In genomic region chr9:136644593-136645342, GRCh38 we compare ENCODE assay signal across 8 cellular contexts. TPM values are rescaled to one million over a fixed set of nuclear protein-coding genes. Genes with fewer than 3 reads are reported as not detected.
DNase-seq lines count a peak whose midpoint lies in the region; ATAC-seq, FAIRE-seq and TF ChIP-seq lines count a peak whose summit lies in the region.

No MANE protein-coding gene starts in this region.

- H3K36me3 ChIP-seq in HUES48 (ENCODE audit: control insufficient read depth, insufficient read depth, low read length) (no peaks in the 10 kb centered on the region), right lobe of liver (no peaks in the 10 kb centered on the region)

- no peaks in the 10 kb centered on the region for H3K27me3 ChIP-seq in HUES48 (ENCODE audit: control insufficient read depth, insufficient read depth, low read length)
- H3K27me3 ChIP-seq in right lobe of liver: no peaks in the 10 kb centered on the region

- FAIRE-seq in D721Med (lab: Jason Lieb, UNC): no peak

- H3K4me3 Mint-ChIP-seq in activated B cell treated with CpG ODN at 0.5 μM for 24 hours: no peak overlapping the region

- no peaks in the 10 kb centered on the region for H3K36me3 Mint-ChIP-seq in activated B cell treated with CpG ODN at 0.5 μM for 24 hours (ENCODE audit: low read depth)

- no peak for TF ChIP-seq POLR2A in right lobe of liver (IDR thresholded peaks at IDR 0.05)

- H3K9me3 ChIP-seq in HUES48 (ENCODE audit: control insufficient read depth, insufficient read depth, low read length) (no peaks in the 10 kb centered on the region), right lobe of liver (no peaks in the 10 kb centered on the region)

- peak; percentile 69 for TF ChIP-seq CTCF in D721Med (IDR thresholded peaks at IDR 0.05; ENCODE audit: insufficient read depth, missing control alignments)
- peak; percentile 24 for TF ChIP-seq CTCF in activated B cell treated with CpG ODN at 0.5 μM for 24 hours (IDR thresholded peaks at IDR 0.05)
- peak; percentile 78 to 83 (median 82) for TF ChIP-seq CTCF in right lobe of liver (IDR thresholded peaks at IDR 0.05)

- H3K4me1 ChIP-seq in HUES48 (ENCODE audit: control insufficient read depth, insufficient read depth, low read length): no peaks in the 10 kb centered on the region
- H3K4me1 ChIP-seq in right lobe of liver: peaks cover 0 to 11% (median 4%) of the 10 kb centered on the region in 4 donors

- peaks cover 25% of the 10 kb centered on the region for H3K4me1 Mint-ChIP-seq in activated B cell treated with CpG ODN at 0.5 μM for 24 hours

- ATAC-seq in activated B cell treated with CpG ODN at 0.5 μM for 24 hours (ENCODE audit: low read depth) (peak; percentile 97), right lobe of liver (peak; percentile 69 to 82 (median 82))

- H3K9me3 Mint-ChIP-seq in activated B cell treated with CpG ODN at 0.5 μM for 24 hours: no peaks in the 10 kb centered on the region

- no peak overlapping the region for H3K9ac ChIP-seq in HUES48 (ENCODE audit: low read depth, low read length)

- peak overlapping the region; percentile 45 for H3K4me3 ChIP-seq in HUES48 (ENCODE audit: low read depth, low read length)
- peak overlapping the region in 2 of 3 donors; percentile 31 to 38 for H3K4me3 ChIP-seq in right lobe of liver

- H3K27me3 Mint-ChIP-seq in activated B cell treated with CpG ODN at 0.5 μM for 24 hours: peaks cover 20% of the 10 kb centered on the region

- CTCF ChIA-PET in activated B cell treated with CpG ODN at 0.5 μM for 24 hours (lab: Charles Lee): no interaction called here

- H3K27ac ChIP-seq in HUES48 (ENCODE audit: low read depth, low read length) (no peak overlapping the region), right lobe of liver (peak overlapping the region; percentile 40 to 87 (median 60))

- 0% methylated on average over 11 of the region's 30 CpGs for WGBS in right lobe of liver (ENCODE audit: insufficient coverage, low coverage, low lambda C conversion rate, missing lambda C conversion rate)

- no peak overlapping the region for H3K27ac Mint-ChIP-seq in activated B cell treated with CpG ODN at 0.5 μM for 24 hours

- intact Hi-C loops in activated B cell treated with CpG ODN at 0.5 μM for 24 hours (cut with micrococcal nuclease): loop anchor here (1.0 kb wide), 2 partner anchors 159 to 305 kb away; no protein-coding TSS in a partner anchor
- intact Hi-C loops in right lobe of liver (cut with DNase I): loop anchor here in 1 of 2 donors (10.0 kb wide), 1 partner anchor 300 kb away; no protein-coding TSS in a partner anchor

- POLR2A ChIA-PET in activated B cell treated with CpG ODN at 0.5 μM for 24 hours (lab: Charles Lee): interaction anchor here (1.0 to 1.5 kb wide), 2 partner anchors 82 to 84 kb away, joined by 3 to 5 read pairs; no protein-coding TSS in a partner anchor

- DNase-seq in D721Med (ENCODE audit: insufficient read length, low spot score) (peak; percentile 91), activated B cell treated with CpG ODN at 0.5 μM for 24 hours (peak; percentile 70), cerebellum (ENCODE audit: low spot score) (peak; percentile 78), right lobe of liver (peak; percentile 74 to 86 (median 82)), NCI-H2029 (lab: John Stamatoyannopoulos, UW) (no peak), COR-L47 (lab: John Stamatoyannopoulos, UW) (no peak)
- peak; percentile 47 to 77 (median 58) for DNase-seq in stimulated activated CD4-positive, alpha-beta T cell treated with anti-CD3 and anti-CD28 coated beads, TNF-alpha, amount 100 ng/mL, for 24 hours (ENCODE audit: low read depth in 3 of 3)

RNA-seq across cellular contexts. Expression of gene EGFL7, which starts 17.9 kb away (rescaled TPM):
- total RNA-seq in activated B cell treated with CpG ODN at 0.5 μM for 24 hours (not detected in 2 replicates), cerebellum (11.6 TPM), right lobe of liver (10 to 100 TPM; 26.7 to 54.2 (median 45.8) TPM)

RNA-seq across cellular contexts. Expression of gene AGPAT2, which starts 42.5 kb away (rescaled TPM):
- 16.6 and 17.1 TPM in 2 replicates for total RNA-seq in activated B cell treated with CpG ODN at 0.5 μM for 24 hours
- 2.8 TPM for total RNA-seq in cerebellum
- total RNA-seq in right lobe of liver: 100 to 1,000 TPM; 117 to 379 (median 184) TPM

Comparison
In these comparisons a context has a peak if more than half of its experiments do, and no peak if none do; other contexts are left out.
1. DNase-seq: peak in D721Med (single experiment), activated B cell treated with CpG ODN at 0.5 μM for 24 hours (single experiment), cerebellum (single experiment), right lobe of liver (3 of 3) and stimulated activated CD4-positive, alpha-beta T cell treated with anti-CD3 and anti-CD28 coated beads, TNF-alpha, amount 100 ng/mL, for 24 hours (3 of 3); none in NCI-H2029 (single experiment) and COR-L47 (single experiment).
2. CTCF ChIP-seq: peak in every context shown above with its lines; median percentile 82 in right lobe of liver; 69 in D721Med; 24 in activated B cell treated with CpG ODN at 0.5 μM for 24 hours.
3. RNA of gene EGFL7, which starts 17.9 kb away (total RNA-seq): 26.7 to 54.2 TPM in right lobe of liver and 11.6 TPM in cerebellum (single experiment); not detected in activated B cell treated with CpG ODN at 0.5 μM for 24 hours; every median in the first group is over 10 times any median in the second.